ENCODE assay signal across 19 cellular contexts in genomic region chr19:29446331-29446730, GRCh38.
DNase-seq lines count a peak whose midpoint lies in the region; ATAC-seq and TF ChIP-seq lines count a peak whose summit lies in the region.
"Had no signal": no experiment of that assay in that cellular context is flagged by ENCODE, and none has a peak within 500 bp of the region (broad histone marks: within the 10 kb centered on the region; RNA-seq: fewer than 3 reads in every experiment).

No MANE protein-coding gene starts in this region.

- H3K27me3 ChIP-seq in vagina = no peaks in the 10 kb centered on the region
- H3K27me3 ChIP-seq: BLaER1 had no signal

- no peaks in the 10 kb centered on the region for H3K4me1 ChIP-seq in vagina
- H3K4me1 ChIP-seq: BLaER1 had no signal

- DNase-seq in activated CD8-positive, alpha-beta memory T cell treated with anti-CD3 and anti-CD28 coated beads for 24 hours = peak; percentile 21
- no peak for DNase-seq in activated CD8-positive, alpha-beta memory T cell treated with anti-CD3 and anti-CD28 coated beads, Interleukin-2, amount 50 U/mL, for 4 hours
- DNase-seq in coronary artery (ENCODE audit: low spot score) (peak; percentile 16), nephron progenitor cell (no peak), vagina (ENCODE audit: extremely low spot score in 2 of 2) (peak; percentile 69 to 85), NCI-H345 (lab: John Stamatoyannopoulos, UW) (no peak)
- DNase-seq: CD4-positive, alpha-beta T cell; GDM1; NCI-H1092 treated with DMSO at 0.1 percent for 48 hours; NCI-H1436; NCI-H1930; NCI-H2107; NCI-H446; NCI-H524 treated with DMSO at 0.1 percent for 48 hours; NCI-H774; SIG-M5; SK-N-SH had no signal

- H3K4me1 Mint-ChIP-seq in nephron progenitor cell = no peaks in the 10 kb centered on the region

- ATAC-seq in HG02852 (IDR thresholded peaks at IDR 0.05; ENCODE audit: unreplicated experiment) = no peak

- H3K27ac ChIP-seq in coronary artery (no peak overlapping the region), vagina (no peak overlapping the region)
- H3K27ac ChIP-seq: BLaER1 had no signal

- no peak overlapping the region for H3K4me3 Mint-ChIP-seq in nephron progenitor cell
- H3K4me3 Mint-ChIP-seq: CD4-positive, alpha-beta T cell had no signal

- TF ChIP-seq CTCF in coronary artery (IDR thresholded peaks at IDR 0.05) (no peak), nephron progenitor cell (IDR thresholded peaks at IDR 0.05) (no peak), vagina (IDR thresholded peaks at IDR 0.05) (no peak)

- H3K4me3 ChIP-seq in coronary artery (no peak overlapping the region), vagina (no peak overlapping the region)
- H3K4me3 ChIP-seq: BLaER1 had no signal

- peaks cover 12% of the 10 kb centered on the region for H3K9me3 Mint-ChIP-seq in nephron progenitor cell
- H3K9me3 Mint-ChIP-seq: CD4-positive, alpha-beta T cell had no signal

- peaks cover 21% of the 10 kb centered on the region for H3K27me3 Mint-ChIP-seq in nephron progenitor cell (ENCODE audit: low read depth, poor library complexity)

- H3K27ac Mint-ChIP-seq in nephron progenitor cell = peak overlapping the region; percentile 51
- H3K27ac Mint-ChIP-seq: CD4-positive, alpha-beta T cell had no signal

- no peak for TF ChIP-seq POLR2A in vagina (IDR thresholded peaks at IDR 0.05)

- H3K36me3 ChIP-seq in vagina = no peaks in the 10 kb centered on the region
- H3K36me3 ChIP-seq: BLaER1 had no signal

- intact Hi-C loops in vagina (cut with DNase I) = no loop called here

- no peaks in the 10 kb centered on the region for H3K36me3 Mint-ChIP-seq in nephron progenitor cell (ENCODE audit: low read depth)

- no peaks in the 10 kb centered on the region for H3K9me3 ChIP-seq in vagina
- H3K9me3 ChIP-seq: SK-N-SH had no signal

Comparison
In these comparisons a context has a peak if more than half of its experiments do, and no peak if none do; other contexts are left out.
1. DNase-seq: peak in activated CD8-positive, alpha-beta memory T cell treated with anti-CD3 and anti-CD28 coated beads for 24 hours (single experiment), coronary artery (single experiment) and vagina (2 of 2); none in activated CD8-positive, alpha-beta memory T cell treated with anti-CD3 and anti-CD28 coated beads, Interleukin-2, amount 50 U/mL, for 4 hours (single experiment), nephron progenitor cell (single experiment) and NCI-H345 (single experiment).